ENCODE assay signal across 9 cellular contexts in genomic region chr9:69546265-69546664, GRCh38.
A peak's percentile ranks its signal among the peaks of the same experiment; 100 is the strongest.
DNase-seq lines count a peak whose midpoint lies in the region; ATAC-seq and TF ChIP-seq lines count a peak whose summit lies in the region.
"Had no signal": no experiment of that assay in that cellular context is flagged by ENCODE, and none has a peak within 500 bp of the region (broad histone marks: within the 10 kb centered on the region; RNA-seq: fewer than 3 reads in every experiment).

No MANE protein-coding gene starts in this region.

- H3K27ac Mint-ChIP-seq in brain, result no peak overlapping the region
- no peak overlapping the region for H3K27ac Mint-ChIP-seq in CD4-positive, alpha-beta T cell

- H3K27me3 Mint-ChIP-seq in brain, result no peaks in the 10 kb centered on the region
- H3K27me3 Mint-ChIP-seq in CD4-positive, alpha-beta T cell, result peaks cover 18% of the 10 kb centered on the region

- DNase-seq in Daoy (ENCODE audit: low read depth) (peak; percentile 12), NCI-H1417 (lab: John Stamatoyannopoulos, UW) (peak; percentile 28 to 75 (median 44)), medulla oblongata (ENCODE audit: extremely low spot score) (peak; percentile 30)
- no peak for DNase-seq in CD4-positive, alpha-beta T cell
- no peak for DNase-seq in effector CD8-positive, alpha-beta T cell (lab: John Stamatoyannopoulos, UW)
- DNase-seq: activated T-cell treated with anti-CD3 and anti-CD28 coated beads, Interleukin-2, amount 50 U/mL, for 1 hour had no signal

- no peaks in the 10 kb centered on the region for H3K9me3 ChIP-seq in CD4-positive, alpha-beta T cell (ENCODE audit: control insufficient read depth, low read length)

- peaks cover 10% of the 10 kb centered on the region for H3K36me3 Mint-ChIP-seq in brain
- no peaks in the 10 kb centered on the region for H3K36me3 Mint-ChIP-seq in CD4-positive, alpha-beta T cell (ENCODE audit: low read depth)

- peak overlapping the region in 1 of 5 experiments; percentile 10 for H3K4me3 Mint-ChIP-seq in brain
- H3K4me3 Mint-ChIP-seq in CD4-positive, alpha-beta T cell, result no peak overlapping the region

- POLR2A ChIA-PET in CD4-positive, alpha-beta T cell (lab: Charles Lee), result no interaction called here

- peaks cover 0 to 4% (median 0%) of the 10 kb centered on the region in 5 experiments for H3K9me3 Mint-ChIP-seq in brain
- H3K9me3 Mint-ChIP-seq in CD4-positive, alpha-beta T cell, result no peaks in the 10 kb centered on the region

- no peak for ATAC-seq in GM21723 (IDR thresholded peaks at IDR 0.05; ENCODE audit: unreplicated experiment)
- ATAC-seq in CD4-positive, alpha-beta T cell (ENCODE audit: poor library complexity), result no peak
- no peak for ATAC-seq in HG03571 (IDR thresholded peaks at IDR 0.05; ENCODE audit: unreplicated experiment)

- intact Hi-C loops in CD4-positive, alpha-beta T cell (cut with DNase I, micrococcal nuclease), result loop anchor here (5.0 to 10.0 kb wide), 2 partner anchors 124 to 491 kb away; no protein-coding TSS in a partner anchor

- peaks cover 58% of the 10 kb centered on the region for H3K4me1 Mint-ChIP-seq in brain
- no peaks in the 10 kb centered on the region for H3K4me1 Mint-ChIP-seq in CD4-positive, alpha-beta T cell (ENCODE audit: low read depth)

- CTCF ChIA-PET in CD4-positive, alpha-beta T cell (lab: Charles Lee), result no interaction called here

- TF ChIP-seq CTCF in brain (conservative IDR thresholded peaks at IDR 0.05), result peak; percentile 50 to 64
- TF ChIP-seq CTCF in CD4-positive, alpha-beta T cell (IDR thresholded peaks at IDR 0.05), result no peak

- no peak overlapping the region for H3K27ac ChIP-seq in CD4-positive, alpha-beta T cell (ENCODE audit: low read depth, low read length)

- no peaks in the 10 kb centered on the region for H3K27me3 ChIP-seq in CD4-positive, alpha-beta T cell (ENCODE audit: control insufficient read depth, insufficient read depth, low read length)

Comparison
In these comparisons a context has a peak if more than half of its experiments do, and no peak if none do; other contexts are left out.
1. DNase-seq: peak in Daoy (single experiment), NCI-H1417 (3 of 3) and medulla oblongata (single experiment); none in CD4-positive, alpha-beta T cell (0 of 10) and effector CD8-positive, alpha-beta T cell (single experiment).